10 cellular contexts compared by ENCODE assay signal in genomic region chr20:1718604-1719384, GRCh38.
A peak's percentile ranks its signal among the peaks of the same experiment; 100 is the strongest.
DNase-seq lines count a peak whose midpoint lies in the region; ATAC-seq and TF ChIP-seq lines count a peak whose summit lies in the region.
"Had no signal": no experiment of that assay in that cellular context is flagged by ENCODE, and none has a peak within 500 bp of the region (broad histone marks: within the 10 kb centered on the region; RNA-seq: fewer than 3 reads in every experiment).

No MANE protein-coding gene starts in this region.

- CTCF ChIA-PET in CD8-positive, alpha-beta T cell (lab: Charles Lee) = interaction anchor here (1.3 kb wide), 1 partner anchor 16 kb away, joined by 5 read pairs; no protein-coding TSS in a partner anchor
- CTCF ChIA-PET in activated CD4-positive, alpha-beta memory T cell treated with anti-CD3 and anti-CD28 coated beads for 36 hours (lab: Charles Lee) = no interaction called here

- H3K4me3 Mint-ChIP-seq in CD8-positive, alpha-beta T cell = no peak overlapping the region
- no peak overlapping the region for H3K4me3 Mint-ChIP-seq in activated CD4-positive, alpha-beta memory T cell treated with anti-CD3 and anti-CD28 coated beads for 36 hours
- H3K4me3 Mint-ChIP-seq in stimulated activated naive B cell treated with anti-CD40 and anti-IgM and Interleukin-4, amounts not matched to agents 10 μg/mL and 1 μg/mL and 100 μg/mL, for 72 hours = no peak overlapping the region
- H3K4me3 Mint-ChIP-seq: nephron progenitor cell had no signal

- peak; percentile 98 for ATAC-seq in RWPE2 (ENCODE audit: low read depth)
- no peak for ATAC-seq in CD8-positive, alpha-beta T cell
- ATAC-seq in stimulated activated naive B cell treated with anti-CD40 and anti-IgM and Interleukin-4, amounts not matched to agents 10 μg/mL and 1 μg/mL and 100 μg/mL, for 72 hours (replicated peaks) = no peak
- ATAC-seq: HepG2 had no signal

- no peak overlapping the region for H3K27ac Mint-ChIP-seq in CD8-positive, alpha-beta T cell
- no peak overlapping the region for H3K27ac Mint-ChIP-seq in activated CD4-positive, alpha-beta memory T cell treated with anti-CD3 and anti-CD28 coated beads for 36 hours
- H3K27ac Mint-ChIP-seq in stimulated activated naive B cell treated with anti-CD40 and anti-IgM and Interleukin-4, amounts not matched to agents 10 μg/mL and 1 μg/mL and 100 μg/mL, for 72 hours = no peak overlapping the region
- H3K27ac Mint-ChIP-seq: nephron progenitor cell had no signal

- no peaks in the 10 kb centered on the region for H3K9me3 ChIP-seq in RWPE2 (ENCODE audit: severe bottlenecking)
- no peaks in the 10 kb centered on the region for H3K9me3 ChIP-seq in CD8-positive, alpha-beta T cell (ENCODE audit: low read length)

- no peak for TF ChIP-seq CTCF in RWPE2 (IDR thresholded peaks at IDR 0.05; ENCODE audit: poor library complexity, severe bottlenecking)
- no peak for TF ChIP-seq CTCF in CD8-positive, alpha-beta T cell (IDR thresholded peaks at IDR 0.05)

- no peaks in the 10 kb centered on the region for H3K27me3 Mint-ChIP-seq in CD8-positive, alpha-beta T cell (ENCODE audit: low read depth)
- no peaks in the 10 kb centered on the region for H3K27me3 Mint-ChIP-seq in activated CD4-positive, alpha-beta memory T cell treated with anti-CD3 and anti-CD28 coated beads for 36 hours
- H3K27me3 Mint-ChIP-seq in stimulated activated naive B cell treated with anti-CD40 and anti-IgM and Interleukin-4, amounts not matched to agents 10 μg/mL and 1 μg/mL and 100 μg/mL, for 72 hours = peaks cover 11 to 28% of the 10 kb centered on the region in 2 donors

- H3K36me3 Mint-ChIP-seq in CD8-positive, alpha-beta T cell = no peaks in the 10 kb centered on the region
- no peaks in the 10 kb centered on the region for H3K36me3 Mint-ChIP-seq in activated CD4-positive, alpha-beta memory T cell treated with anti-CD3 and anti-CD28 coated beads for 36 hours
- H3K36me3 Mint-ChIP-seq in stimulated activated naive B cell treated with anti-CD40 and anti-IgM and Interleukin-4, amounts not matched to agents 10 μg/mL and 1 μg/mL and 100 μg/mL, for 72 hours = no peaks in the 10 kb centered on the region

- H3K9me3 Mint-ChIP-seq in CD8-positive, alpha-beta T cell = peaks cover 7% of the 10 kb centered on the region
- peaks cover 4% of the 10 kb centered on the region for H3K9me3 Mint-ChIP-seq in activated CD4-positive, alpha-beta memory T cell treated with anti-CD3 and anti-CD28 coated beads for 36 hours
- peaks cover 2 to 4% of the 10 kb centered on the region in 2 donors for H3K9me3 Mint-ChIP-seq in stimulated activated naive B cell treated with anti-CD40 and anti-IgM and Interleukin-4, amounts not matched to agents 10 μg/mL and 1 μg/mL and 100 μg/mL, for 72 hours

- H3K27ac ChIP-seq in RWPE2 (ENCODE audit: poor library complexity, severe bottlenecking) = peak overlapping the region; percentile 68
- H3K27ac ChIP-seq in CD8-positive, alpha-beta T cell (ENCODE audit: low read depth, low read length) = no peak overlapping the region

- peaks cover 14% of the 10 kb centered on the region for H3K4me1 ChIP-seq in RWPE2 (ENCODE audit: insufficient read depth, poor library complexity, severe bottlenecking)
- H3K4me1 ChIP-seq in CD8-positive, alpha-beta T cell (ENCODE audit: insufficient read depth, low read length) = no peaks in the 10 kb centered on the region

- H3K36me3 ChIP-seq in RWPE2 (ENCODE audit: low read depth) = no peaks in the 10 kb centered on the region
- no peaks in the 10 kb centered on the region for H3K36me3 ChIP-seq in CD8-positive, alpha-beta T cell (ENCODE audit: insufficient read depth, low read length)

- no peaks in the 10 kb centered on the region for H3K27me3 ChIP-seq in RWPE2 (ENCODE audit: insufficient read depth, poor library complexity, severe bottlenecking)
- H3K27me3 ChIP-seq in CD8-positive, alpha-beta T cell (ENCODE audit: insufficient read depth, low read length) = no peaks in the 10 kb centered on the region

- DNase-seq in GOT3 (lab: John Stamatoyannopoulos, UW) (peak; percentile 58), RWPE2 (ENCODE audit: low spot score) (peak; percentile 90), fibroblast of the conjunctiva (ENCODE audit: low read depth) (peak; percentile 72), stromal cell of bone marrow (ENCODE audit: low read depth) (peak; percentile 99)
- no peak for DNase-seq in CD8-positive, alpha-beta T cell
- DNase-seq in activated CD4-positive, alpha-beta memory T cell treated with anti-CD3 and anti-CD28 coated beads for 36 hours = no peak
- DNase-seq in stimulated activated naive B cell treated with anti-CD40 and anti-IgM and Interleukin-4, amounts not matched to agents 10 μg/mL and 1 μg/mL and 100 μg/mL, for 72 hours = no peak
- DNase-seq: NCI-H2081 treated with DMSO at 0.1 percent for 48 hours, nephron progenitor cell had no signal

- intact Hi-C loops in CD8-positive, alpha-beta T cell (cut with DNase I, micrococcal nuclease) = no loop called here
- intact Hi-C loops in activated CD4-positive, alpha-beta memory T cell treated with anti-CD3 and anti-CD28 coated beads for 36 hours (cut with micrococcal nuclease) = no loop called here

- POLR2A ChIA-PET in CD8-positive, alpha-beta T cell (lab: Charles Lee) = no interaction called here
- POLR2A ChIA-PET in activated CD4-positive, alpha-beta memory T cell treated with anti-CD3 and anti-CD28 coated beads for 36 hours (lab: Charles Lee) = interaction anchor here (1.2 kb wide), 1 partner anchor 31 kb away, joined by 3 read pairs; no protein-coding TSS in a partner anchor

- H3K4me3 ChIP-seq in RWPE2 (ENCODE audit: severe bottlenecking) = no peak overlapping the region
- H3K4me3 ChIP-seq in CD8-positive, alpha-beta T cell (ENCODE audit: low read depth, low read length) = no peak overlapping the region

- H3K4me1 Mint-ChIP-seq in CD8-positive, alpha-beta T cell (ENCODE audit: low read depth) = peaks cover 16% of the 10 kb centered on the region
- peaks cover 12% of the 10 kb centered on the region for H3K4me1 Mint-ChIP-seq in activated CD4-positive, alpha-beta memory T cell treated with anti-CD3 and anti-CD28 coated beads for 36 hours (ENCODE audit: low read depth)
- peaks cover 8 to 11% of the 10 kb centered on the region in 2 donors for H3K4me1 Mint-ChIP-seq in stimulated activated naive B cell treated with anti-CD40 and anti-IgM and Interleukin-4, amounts not matched to agents 10 μg/mL and 1 μg/mL and 100 μg/mL, for 72 hours

Comparison
In these comparisons a context has a peak if more than half of its experiments do, and no peak if none do; other contexts are left out.
1. DNase-seq: peak in GOT3 (single experiment), RWPE2 (single experiment), fibroblast of the conjunctiva (single experiment) and stromal cell of bone marrow (single experiment); none in CD8-positive, alpha-beta T cell (0 of 7), activated CD4-positive, alpha-beta memory T cell treated with anti-CD3 and anti-CD28 coated beads for 36 hours (single experiment) and stimulated activated naive B cell treated with anti-CD40 and anti-IgM and Interleukin-4, amounts not matched to agents 10 μg/mL and 1 μg/mL and 100 μg/mL, for 72 hours (single experiment).